22 cellular contexts compared by ENCODE assay signal in the genomic region with DNA sequence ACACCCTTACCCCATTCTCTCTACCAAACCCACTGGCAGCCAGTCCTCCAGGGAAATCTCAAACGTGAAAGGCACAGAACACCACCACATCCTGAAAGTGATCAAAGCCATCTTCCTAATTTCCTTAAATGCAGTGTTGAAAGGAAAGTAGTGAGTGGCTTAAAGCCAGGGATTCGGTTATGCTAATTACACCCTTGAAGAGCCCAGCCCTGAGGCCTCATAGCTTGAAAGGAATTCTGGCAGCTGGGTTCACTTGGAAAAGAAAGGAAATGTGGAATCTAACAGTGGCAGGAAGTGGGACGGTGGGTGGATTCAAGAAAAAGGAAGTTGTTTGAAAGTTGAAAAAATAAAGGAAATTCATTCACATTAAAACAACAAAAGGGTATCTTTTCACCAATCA.
DNase-seq lines count a peak whose midpoint lies in the region; ATAC-seq and TF ChIP-seq lines count a peak whose summit lies in the region.
"Had no signal": no experiment of that assay in that cellular context is flagged by ENCODE, and none has a peak within 500 bp of the region (broad histone marks: within the 10 kb centered on the region; RNA-seq: fewer than 3 reads in every experiment).

No MANE protein-coding gene starts in this region.

- no peaks in the 10 kb centered on the region for H3K36me3 ChIP-seq in iPS-15b (ENCODE audit: control insufficient read depth, insufficient read depth, low read length)
- H3K36me3 ChIP-seq: pancreas, SJSA1, spleen, upper lobe of left lung had no signal

- BruUV-seq in Calu3 (replicated peaks; lab: Mats Ljungman, UMichigan), result no TSS peak

- H3K27me3 Mint-ChIP-seq in WTC11 (ENCODE audit: low read depth), result no peaks in the 10 kb centered on the region
- H3K27me3 Mint-ChIP-seq in progenitor cell of endocrine pancreas, result no peaks in the 10 kb centered on the region
- H3K27me3 Mint-ChIP-seq in Calu3 (ENCODE audit: unreplicated experiment), result peaks cover 73% of the 10 kb centered on the region

- H3K4me1 Mint-ChIP-seq in WTC11, result peaks cover 66% of the 10 kb centered on the region
- H3K4me1 Mint-ChIP-seq in progenitor cell of endocrine pancreas (ENCODE audit: low read depth), result no peaks in the 10 kb centered on the region
- no peaks in the 10 kb centered on the region for H3K4me1 Mint-ChIP-seq in Calu3 (ENCODE audit: low read depth, unreplicated experiment)
- H3K4me1 Mint-ChIP-seq: activated naive CD4-positive, alpha-beta T cell treated with anti-CD3 and anti-CD28 coated beads, Interleukin-2, amount 50 U/mL, for 24 hours; CD4-positive, alpha-beta memory T cell had no signal

- H3K9me3 Mint-ChIP-seq in WTC11, result peaks cover 5% of the 10 kb centered on the region; the same call in 1 of the 2 replicates
- H3K9me3 Mint-ChIP-seq in progenitor cell of endocrine pancreas (ENCODE audit: low read depth), result no peaks in the 10 kb centered on the region
- H3K9me3 Mint-ChIP-seq in Calu3 (ENCODE audit: low read depth, unreplicated experiment), result no peaks in the 10 kb centered on the region
- H3K9me3 Mint-ChIP-seq: activated naive CD4-positive, alpha-beta T cell treated with anti-CD3 and anti-CD28 coated beads, Interleukin-2, amount 50 U/mL, for 24 hours had no signal

- H3K4me3 Mint-ChIP-seq in WTC11 (peak overlapping the region; percentile 36), progenitor cell of endocrine pancreas (ENCODE audit: low read depth) (no peak overlapping the region), Calu3 (ENCODE audit: low read depth, unreplicated experiment) (no peak overlapping the region)
- H3K4me3 Mint-ChIP-seq: activated naive CD4-positive, alpha-beta T cell treated with anti-CD3 and anti-CD28 coated beads, Interleukin-2, amount 50 U/mL, for 24 hours; CD4-positive, alpha-beta memory T cell had no signal

- H3K9me3 ChIP-seq in iPS-15b (ENCODE audit: control insufficient read depth, insufficient read depth, low read length), result no peaks in the 10 kb centered on the region
- H3K9me3 ChIP-seq: pancreas, SJSA1, spleen, upper lobe of left lung had no signal

- TF ChIP-seq CTCF in WTC11 (IDR thresholded peaks at IDR 0.05), result no peak
- TF ChIP-seq CTCF in progenitor cell of endocrine pancreas (IDR thresholded peaks at IDR 0.05; ENCODE audit: unreplicated experiment), result no peak
- no peak for TF ChIP-seq CTCF in Calu3 (IDR thresholded peaks at IDR 0.05; ENCODE audit: unreplicated experiment)

- no peaks in the 10 kb centered on the region for H3K27me3 ChIP-seq in iPS-15b (ENCODE audit: control insufficient read depth, insufficient read depth, low read length)
- H3K27me3 ChIP-seq: upper lobe of left lung had no signal

- POLR2A ChIA-PET in WTC11 (lab: Charles Lee), result no interaction called here

- H3K9ac ChIP-seq in iPS-15b (ENCODE audit: low read depth, low read length), result peak overlapping the region; percentile 48

- CTCF ChIA-PET in WTC11 (lab: Charles Lee), result interaction anchor here (0.7 to 1.6 kb wide), 3 partner anchors 9 to 208 kb away, joined by 3 to 5 read pairs (median 4); no protein-coding TSS in a partner anchor
- CTCF ChIA-PET in Calu3 (lab: Charles Lee), result no interaction called here

- no peak overlapping the region for H3K4me3 ChIP-seq in iPS-15b (ENCODE audit: low read depth, low read length)
- H3K4me3 ChIP-seq: pancreas, SJSA1, spleen, upper lobe of left lung had no signal

- H3K27ac Mint-ChIP-seq in WTC11 (peak overlapping the region; percentile 99), progenitor cell of endocrine pancreas (peak overlapping the region; percentile 5), Calu3 (ENCODE audit: unreplicated experiment) (no peak overlapping the region)
- H3K27ac Mint-ChIP-seq: activated naive CD4-positive, alpha-beta T cell treated with anti-CD3 and anti-CD28 coated beads, Interleukin-2, amount 50 U/mL, for 24 hours; CD4-positive, alpha-beta memory T cell had no signal

- intact Hi-C loops in Calu3 (cut with micrococcal nuclease; ENCODE audit: unreplicated experiment), result no loop called here

- peak; percentile 93 for ATAC-seq in WTC11
- no peak for ATAC-seq in HG02763 (IDR thresholded peaks at IDR 0.05; ENCODE audit: unreplicated experiment)
- ATAC-seq: pancreas had no signal

- peak; percentile 31 for DNase-seq in DMS 273 (lab: John Stamatoyannopoulos, UW; ENCODE audit: unreplicated experiment)
- DNase-seq in DMS 273 treated with DMSO at 0.1 percent for 48 hours (lab: John Stamatoyannopoulos, UW), result no peak
- peak; percentile 38 for DNase-seq in WTC11 (ENCODE audit: low spot score)
- DNase-seq in progenitor cell of endocrine pancreas (ENCODE audit: low spot score, unreplicated experiment), result no peak
- DNase-seq in Calu3, result no peak
- no peak for DNase-seq in NCI-H2227 (lab: John Stamatoyannopoulos, UW; ENCODE audit: unreplicated experiment)
- DNase-seq: activated CD4-positive, alpha-beta T cell treated with anti-CD3 and anti-CD28 coated beads, Interleukin-2, amount 50 U/mL, for 1 hour; CD4-positive, alpha-beta memory T cell; effector memory CD4-positive, alpha-beta T cell; GF-D8; Karpas-422; midbrain; NCI-H1436 treated with DMSO at 0.1 percent for 48 hours; NCI-H226; pancreas; spleen; stimulated activated naive CD4-positive, alpha-beta T cell; upper lobe of left lung had no signal

- H3K4me1 ChIP-seq in iPS-15b (ENCODE audit: control insufficient read depth, insufficient read depth, low read length), result peaks cover 17% of the 10 kb centered on the region
- H3K4me1 ChIP-seq: pancreas, SJSA1, spleen had no signal

- H3K36me3 Mint-ChIP-seq in WTC11, result no peaks in the 10 kb centered on the region
- H3K36me3 Mint-ChIP-seq in progenitor cell of endocrine pancreas (ENCODE audit: insufficient read depth), result no peaks in the 10 kb centered on the region
- H3K36me3 Mint-ChIP-seq in Calu3 (ENCODE audit: insufficient read depth, unreplicated experiment), result no peaks in the 10 kb centered on the region
- H3K36me3 Mint-ChIP-seq: activated naive CD4-positive, alpha-beta T cell treated with anti-CD3 and anti-CD28 coated beads, Interleukin-2, amount 50 U/mL, for 24 hours; CD4-positive, alpha-beta memory T cell had no signal

TF ChIP-seq in WTC11, 78 proteins besides CTCF, POLR2A, EP300 and RAD21:
- TF ChIP-seq TEAD1 (CRISPR knock-in tag; IDR thresholded peaks at IDR 0.05), result peak; percentile 80; the same call in 1 of the 2 replicates
- TF ChIP-seq, protein P1, sequence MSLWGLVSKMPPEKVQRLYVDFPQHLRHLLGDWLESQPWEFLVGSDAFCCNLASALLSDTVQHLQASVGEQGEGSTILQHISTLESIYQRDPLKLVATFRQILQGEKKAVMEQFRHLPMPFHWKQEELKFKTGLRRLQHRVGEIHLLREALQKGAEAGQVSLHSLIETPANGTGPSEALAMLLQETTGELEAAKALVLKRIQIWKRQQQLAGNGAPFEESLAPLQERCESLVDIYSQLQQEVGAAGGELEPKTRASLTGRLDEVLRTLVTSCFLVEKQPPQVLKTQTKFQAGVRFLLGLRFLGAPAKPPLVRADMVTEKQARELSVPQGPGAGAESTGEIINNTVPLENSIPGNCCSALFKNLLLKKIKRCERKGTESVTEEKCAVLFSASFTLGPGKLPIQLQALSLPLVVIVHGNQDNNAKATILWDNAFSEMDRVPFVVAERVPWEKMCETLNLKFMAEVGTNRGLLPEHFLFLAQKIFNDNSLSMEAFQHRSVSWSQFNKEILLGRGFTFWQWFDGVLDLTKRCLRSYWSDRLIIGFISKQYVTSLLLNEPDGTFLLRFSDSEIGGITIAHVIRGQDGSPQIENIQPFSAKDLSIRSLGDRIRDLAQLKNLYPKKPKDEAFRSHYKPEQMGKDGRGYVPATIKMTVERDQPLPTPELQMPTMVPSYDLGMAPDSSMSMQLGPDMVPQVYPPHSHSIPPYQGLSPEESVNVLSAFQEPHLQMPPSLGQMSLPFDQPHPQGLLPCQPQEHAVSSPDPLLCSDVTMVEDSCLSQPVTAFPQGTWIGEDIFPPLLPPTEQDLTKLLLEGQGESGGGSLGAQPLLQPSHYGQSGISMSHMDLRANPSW (CRISPR knock-in tag; conservative IDR thresholded peaks at IDR 0.05; ENCODE audit: low read depth), result no peak
- 0 out of 2 replicates have a peak, but pooled peaks have one; percentile 47 for TF ChIP-seq ETV6 (CRISPR knock-in tag; IDR thresholded peaks at IDR 0.05)
- peak; percentile 69 for TF ChIP-seq PRDM15 (CRISPR knock-in tag; IDR thresholded peaks at IDR 0.05)
- peak; percentile 50; the same call in 1 of the 2 replicates for TF ChIP-seq SP1 (CRISPR knock-in tag; conservative IDR thresholded peaks at IDR 0.05)

Comparison
In these comparisons a context has a peak if more than half of its experiments do, and no peak if none do; other contexts are left out.
1. DNase-seq: peak in DMS 273 (single experiment) and WTC11 (single experiment); none in DMS 273 treated with DMSO at 0.1 percent for 48 hours (single experiment), progenitor cell of endocrine pancreas (single experiment), Calu3 (single experiment) and NCI-H2227 (single experiment).